In the genomic region with DNA sequence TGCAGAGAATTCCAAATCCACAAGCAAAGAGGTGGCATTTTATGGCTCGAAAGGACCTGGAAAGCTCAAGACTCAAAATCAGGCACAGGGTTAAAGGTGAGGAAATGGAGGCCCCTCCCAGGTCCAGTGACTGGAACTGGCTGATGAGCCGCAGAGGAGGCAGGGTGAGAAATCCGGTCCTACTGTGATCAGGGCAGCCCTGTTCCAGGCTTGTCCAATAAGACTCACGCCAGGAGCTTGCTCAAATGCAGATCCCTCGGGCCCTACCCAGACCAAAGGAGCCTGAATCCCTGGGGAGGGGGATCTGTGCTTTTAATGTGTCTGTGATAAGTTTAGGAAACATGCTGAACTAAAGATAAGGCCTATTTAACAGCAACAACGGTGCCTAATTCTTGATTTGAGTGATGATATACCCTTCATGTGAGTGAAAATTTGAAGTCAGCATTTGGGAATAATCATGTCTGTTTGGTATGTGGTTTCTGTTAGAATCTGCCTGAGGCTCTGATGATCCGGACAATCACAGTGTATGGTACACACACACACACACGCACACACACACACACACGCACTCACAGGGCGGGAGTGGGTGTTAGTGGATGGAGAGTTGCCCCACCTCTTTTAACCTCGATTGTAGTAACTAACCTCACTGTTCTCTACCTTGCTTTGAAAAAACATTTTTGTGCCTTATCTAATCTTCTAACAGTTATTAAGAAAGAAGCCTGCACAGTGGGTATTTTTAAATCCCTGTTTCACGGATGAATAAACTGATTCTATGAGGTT, we compare ENCODE assay signal across 9 cellular contexts. TPM values are rescaled to one million over a fixed set of nuclear protein-coding genes. Genes with fewer than 3 reads are reported as not detected.
DNase-seq lines count a peak whose midpoint lies in the region; TF ChIP-seq lines count a peak whose summit lies in the region.
"Had no signal": no experiment of that assay in that cellular context is flagged by ENCODE, and none has a peak within 500 bp of the region (broad histone marks: within the 10 kb centered on the region; RNA-seq: fewer than 3 reads in every experiment).

No MANE protein-coding gene starts in this region.

- in situ Hi-C loops in transverse colon (cut with MboI; ENCODE audit: low pct_ligation_motif_present in 1 of 4, low pct_unique_long_range_greater_than_20kb in 1 of 4, low sequenced_read_pairs in 3 of 4) = no loop called here

- intact Hi-C loops in transverse colon (cut with DNase I; ENCODE audit: low total_unique reads) = no loop called here

- no peak overlapping the region for H3K27ac ChIP-seq in HEK293 (ENCODE audit: extremely low read depth, low read depth, low read length)
- peak overlapping the region; percentile 9 to 51 (median 15) for H3K27ac ChIP-seq in transverse colon
- H3K27ac ChIP-seq: thoracic aorta had no signal

- POLR2A ChIA-PET in HEK293 (lab: Yijun Ruan, JAX) = interaction anchor here (0.5 to 0.6 kb wide), 2 partner anchors 37 to 39 kb away, joined by 4 read pairs; no protein-coding TSS in a partner anchor

- DNase-seq in amniotic epithelial cell (ENCODE audit: low read depth) (peak; percentile 63), kidney glomerular epithelial cell (lab: John Stamatoyannopoulos, UW) (peak; percentile 18), transverse colon (peak; percentile 35), NCI-H2029 treated with DMSO at 0.1 percent for 48 hours (lab: John Stamatoyannopoulos, UW) (no peak), NCI-H1048 (lab: John Stamatoyannopoulos, UW) (no peak)
- DNase-seq in stimulated activated CD4-positive, alpha-beta T cell treated with anti-CD3 and anti-CD28 coated beads, Interleukin-2, amount 100 ng/mL, for 24 hours = no peak
- DNase-seq: left cardiac atrium had no signal

- 58 to 60% methylated on average over 3 to 11 of the region's 12 CpGs for WGBS in transverse colon (ENCODE audit: low coverage in 1 of 2), 2 donors

- TF ChIP-seq EP300 in transverse colon (IDR thresholded peaks at IDR 0.05; ENCODE audit: low read depth) = no peak

- no peak for TF ChIP-seq POLR2A in transverse colon (IDR thresholded peaks at IDR 0.05)

- H3K27me3 ChIP-seq in transverse colon = no peaks in the 10 kb centered on the region

- H3K9me3 ChIP-seq in HEK293 (ENCODE audit: control insufficient read depth, insufficient read depth, low read depth, low read length) (no peaks in the 10 kb centered on the region), transverse colon (no peaks in the 10 kb centered on the region)
- H3K9me3 ChIP-seq: thoracic aorta had no signal

- H3K36me3 ChIP-seq in HEK293 (ENCODE audit: control insufficient read depth in 2 of 2, insufficient read depth in 1 of 2, low read length in 2 of 2) (no peaks in the 10 kb centered on the region), transverse colon (no peaks in the 10 kb centered on the region)
- H3K36me3 ChIP-seq: thoracic aorta had no signal

- TF ChIP-seq CTCF in HEK293 (tag by site-specific recombination; IDR thresholded peaks at IDR 0.05) (no peak), transverse colon (IDR thresholded peaks at IDR 0.05) (no peak)

- H3K4me1 ChIP-seq in HEK293 (ENCODE audit: control insufficient read depth, insufficient read depth, low read length) (peaks cover 20% of the 10 kb centered on the region), transverse colon (peaks cover 17 to 55% (median 28%) of the 10 kb centered on the region in 4 donors)

- CTCF ChIA-PET in HEK293 (lab: Yijun Ruan, JAX) = interaction anchor here (0.6 to 4.6 kb wide), 3 partner anchors 51 to 407 kb away, joined by 3 to 32 read pairs (median 4); no protein-coding TSS in a partner anchor

- H3K4me3 ChIP-seq in HEK293 (ENCODE audit: low read depth, low read length) (no peak overlapping the region), transverse colon (no peak overlapping the region)
- H3K4me3 ChIP-seq: thoracic aorta had no signal

TF ChIP-seq in HEK293, 187 proteins besides CTCF, POLR2A, EP300 and RAD21 (continues in another document):
- no peak for TF ChIP-seq ZNF19 (tag by site-specific recombination; IDR thresholded peaks at IDR 0.05; ENCODE audit: low read depth)
- TF ChIP-seq, protein P1, sequence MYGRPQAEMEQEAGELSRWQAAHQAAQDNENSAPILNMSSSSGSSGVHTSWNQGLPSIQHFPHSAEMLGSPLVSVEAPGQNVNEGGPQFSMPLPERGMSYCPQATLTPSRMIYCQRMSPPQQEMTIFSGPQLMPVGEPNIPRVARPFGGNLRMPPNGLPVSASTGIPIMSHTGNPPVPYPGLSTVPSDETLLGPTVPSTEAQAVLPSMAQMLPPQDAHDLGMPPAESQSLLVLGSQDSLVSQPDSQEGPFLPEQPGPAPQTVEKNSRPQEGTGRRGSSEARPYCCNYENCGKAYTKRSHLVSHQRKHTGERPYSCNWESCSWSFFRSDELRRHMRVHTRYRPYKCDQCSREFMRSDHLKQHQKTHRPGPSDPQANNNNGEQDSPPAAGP (tag by site-specific recombination; IDR thresholded peaks at IDR 0.05) = peak; percentile 91
- TF ChIP-seq, protein P2, sequence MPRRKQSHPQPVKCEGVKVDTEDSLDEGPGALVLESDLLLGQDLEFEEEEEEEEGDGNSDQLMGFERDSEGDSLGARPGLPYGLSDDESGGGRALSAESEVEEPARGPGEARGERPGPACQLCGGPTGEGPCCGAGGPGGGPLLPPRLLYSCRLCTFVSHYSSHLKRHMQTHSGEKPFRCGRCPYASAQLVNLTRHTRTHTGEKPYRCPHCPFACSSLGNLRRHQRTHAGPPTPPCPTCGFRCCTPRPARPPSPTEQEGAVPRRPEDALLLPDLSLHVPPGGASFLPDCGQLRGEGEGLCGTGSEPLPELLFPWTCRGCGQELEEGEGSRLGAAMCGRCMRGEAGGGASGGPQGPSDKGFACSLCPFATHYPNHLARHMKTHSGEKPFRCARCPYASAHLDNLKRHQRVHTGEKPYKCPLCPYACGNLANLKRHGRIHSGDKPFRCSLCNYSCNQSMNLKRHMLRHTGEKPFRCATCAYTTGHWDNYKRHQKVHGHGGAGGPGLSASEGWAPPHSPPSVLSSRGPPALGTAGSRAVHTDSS (tag by site-specific recombination; IDR thresholded peaks at IDR 0.05) = peak; percentile 6; the same call in 1 of the 2 replicates
- TF ChIP-seq KLF16 (tag by site-specific recombination; IDR thresholded peaks at IDR 0.05) = 0 out of 2 replicates have a peak, but pooled peaks have one; percentile 43
- TF ChIP-seq ZNF585B (tag by site-specific recombination; IDR thresholded peaks at IDR 0.05) = no peak
- TF ChIP-seq ZFHX2 (tag by site-specific recombination; conservative IDR thresholded peaks at IDR 0.05) = peak; percentile 95
- TF ChIP-seq KLF10 (tag by site-specific recombination; IDR thresholded peaks at IDR 0.05) = no peak; the same call in 1 of the 2 replicates
- TF ChIP-seq, protein P3, sequence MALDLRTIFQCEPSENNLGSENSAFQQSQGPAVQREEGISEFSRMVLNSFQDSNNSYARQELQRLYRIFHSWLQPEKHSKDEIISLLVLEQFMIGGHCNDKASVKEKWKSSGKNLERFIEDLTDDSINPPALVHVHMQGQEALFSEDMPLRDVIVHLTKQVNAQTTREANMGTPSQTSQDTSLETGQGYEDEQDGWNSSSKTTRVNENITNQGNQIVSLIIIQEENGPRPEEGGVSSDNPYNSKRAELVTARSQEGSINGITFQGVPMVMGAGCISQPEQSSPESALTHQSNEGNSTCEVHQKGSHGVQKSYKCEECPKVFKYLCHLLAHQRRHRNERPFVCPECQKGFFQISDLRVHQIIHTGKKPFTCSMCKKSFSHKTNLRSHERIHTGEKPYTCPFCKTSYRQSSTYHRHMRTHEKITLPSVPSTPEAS (tag by site-specific recombination; IDR thresholded peaks at IDR 0.05) = peak; percentile 74
- TF ChIP-seq, protein P4, sequence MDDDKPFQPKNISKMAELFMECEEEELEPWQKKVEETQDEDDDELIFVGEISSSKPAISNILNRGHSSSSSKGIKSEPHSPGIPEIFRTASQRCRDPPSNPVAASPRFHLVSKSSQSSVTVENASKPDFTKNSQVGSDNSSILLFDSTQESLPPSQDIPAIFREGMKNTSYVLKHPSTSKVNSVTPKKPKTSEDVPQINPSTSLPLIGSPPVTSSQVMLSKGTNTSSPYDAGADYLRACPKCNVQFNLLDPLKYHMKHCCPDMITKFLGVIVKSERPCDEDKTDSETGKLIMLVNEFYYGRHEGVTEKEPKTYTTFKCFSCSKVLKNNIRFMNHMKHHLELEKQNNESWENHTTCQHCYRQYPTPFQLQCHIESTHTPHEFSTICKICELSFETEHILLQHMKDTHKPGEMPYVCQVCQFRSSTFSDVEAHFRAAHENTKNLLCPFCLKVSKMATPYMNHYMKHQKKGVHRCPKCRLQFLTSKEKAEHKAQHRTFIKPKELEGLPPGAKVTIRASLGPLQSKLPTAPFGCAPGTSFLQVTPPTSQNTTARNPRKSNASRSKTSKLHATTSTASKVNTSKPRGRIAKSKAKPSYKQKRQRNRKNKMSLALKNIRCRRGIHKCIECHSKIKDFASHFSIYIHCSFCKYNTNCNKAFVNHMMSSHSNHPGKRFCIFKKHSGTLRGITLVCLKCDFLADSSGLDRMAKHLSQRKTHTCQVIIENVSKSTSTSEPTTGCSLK (tag by site-specific recombination; IDR thresholded peaks at IDR 0.05) = no peak
- peak; percentile 54 for TF ChIP-seq GFI1B (tag by site-specific recombination; IDR thresholded peaks at IDR 0.05)
- TF ChIP-seq, protein P5, sequence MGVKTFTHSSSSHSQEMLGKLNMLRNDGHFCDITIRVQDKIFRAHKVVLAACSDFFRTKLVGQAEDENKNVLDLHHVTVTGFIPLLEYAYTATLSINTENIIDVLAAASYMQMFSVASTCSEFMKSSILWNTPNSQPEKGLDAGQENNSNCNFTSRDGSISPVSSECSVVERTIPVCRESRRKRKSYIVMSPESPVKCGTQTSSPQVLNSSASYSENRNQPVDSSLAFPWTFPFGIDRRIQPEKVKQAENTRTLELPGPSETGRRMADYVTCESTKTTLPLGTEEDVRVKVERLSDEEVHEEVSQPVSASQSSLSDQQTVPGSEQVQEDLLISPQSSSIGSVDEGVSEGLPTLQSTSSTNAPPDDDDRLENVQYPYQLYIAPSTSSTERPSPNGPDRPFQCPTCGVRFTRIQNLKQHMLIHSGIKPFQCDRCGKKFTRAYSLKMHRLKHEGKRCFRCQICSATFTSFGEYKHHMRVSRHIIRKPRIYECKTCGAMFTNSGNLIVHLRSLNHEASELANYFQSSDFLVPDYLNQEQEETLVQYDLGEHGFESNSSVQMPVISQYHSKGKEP (tag by site-specific recombination; IDR thresholded peaks at IDR 0.05) = peak; percentile 13; the same call in 1 of the 2 replicates
- TF ChIP-seq, protein P6, sequence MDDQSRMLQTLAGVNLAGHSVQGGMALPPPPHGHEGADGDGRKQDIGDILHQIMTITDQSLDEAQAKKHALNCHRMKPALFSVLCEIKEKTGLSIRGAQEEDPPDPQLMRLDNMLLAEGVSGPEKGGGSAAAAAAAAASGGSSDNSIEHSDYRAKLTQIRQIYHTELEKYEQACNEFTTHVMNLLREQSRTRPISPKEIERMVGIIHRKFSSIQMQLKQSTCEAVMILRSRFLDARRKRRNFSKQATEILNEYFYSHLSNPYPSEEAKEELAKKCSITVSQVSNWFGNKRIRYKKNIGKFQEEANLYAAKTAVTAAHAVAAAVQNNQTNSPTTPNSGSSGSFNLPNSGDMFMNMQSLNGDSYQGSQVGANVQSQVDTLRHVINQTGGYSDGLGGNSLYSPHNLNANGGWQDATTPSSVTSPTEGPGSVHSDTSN (CRISPR knock-in tag; IDR thresholded peaks at IDR 0.05) = peak; percentile 58; the same call in 1 of the 2 replicates

RNA-seq across cellular contexts. Expression of a gene that starts 54.1 kb away (rescaled TPM):
- 10 to 100 TPM; 22.8 to 46.7 (median 32.1) TPM for total RNA-seq in transverse colon

Comparison
In these comparisons a context has a peak if more than half of its experiments do, and no peak if none do; other contexts are left out.
1. DNase-seq: peak in amniotic epithelial cell (single experiment), kidney glomerular epithelial cell (single experiment) and transverse colon (single experiment); none in stimulated activated CD4-positive, alpha-beta T cell treated with anti-CD3 and anti-CD28 coated beads, Interleukin-2, amount 100 ng/mL, for 24 hours (0 of 2), NCI-H2029 treated with DMSO at 0.1 percent for 48 hours (single experiment) and NCI-H1048 (single experiment).